ENCODE assay signal across 24 cellular contexts in the genomic region with DNA sequence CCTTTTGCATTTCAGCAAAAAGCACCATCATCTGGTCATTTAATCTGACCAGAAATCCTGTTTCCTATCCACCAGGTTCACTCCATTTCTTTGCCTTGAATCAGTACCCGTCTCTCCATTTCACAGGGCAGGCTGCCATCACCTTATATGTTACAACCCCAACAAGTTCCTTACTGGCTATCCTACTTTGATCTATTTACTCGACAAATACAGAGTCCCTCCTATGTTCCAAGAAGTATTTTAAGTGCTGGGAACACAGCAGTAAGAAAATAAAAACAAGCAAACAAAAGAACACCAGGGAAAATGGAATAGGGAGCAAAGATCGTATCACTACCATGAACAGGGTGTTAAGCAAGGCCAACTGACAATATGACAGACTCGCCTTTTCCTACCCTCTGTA.
"Had no signal": no experiment of that assay in that cellular context is flagged by ENCODE, and none has a peak within 500 bp of the region (broad histone marks: within the 10 kb centered on the region; RNA-seq: fewer than 3 reads in every experiment).

No MANE protein-coding gene starts in this region.

- H3K27ac Mint-ChIP-seq: mesothelial cell of epicardium; naive thymus-derived CD4-positive, alpha-beta T cell; nephron; neural progenitor cell; progenitor cell of endocrine pancreas; stimulated activated memory B cell treated with anti-CD40 and anti-IgM and Interleukin-4, amounts not matched to agents 10 μg/mL and 1 μg/mL and 100 μg/mL, for 72 hours had no signal

- ATAC-seq: gastroesophageal sphincter; heart left ventricle; left lung; naive thymus-derived CD4-positive, alpha-beta T cell; sciatic nerve; stimulated activated memory B cell treated with anti-CD40 and anti-IgM and Interleukin-4, amounts not matched to agents 10 μg/mL and 1 μg/mL and 100 μg/mL, for 72 hours; stimulated activated naive CD8-positive, alpha-beta T cell treated with anti-CD3 and anti-CD28 coated beads, Interleukin-15, Interleukin-2, amounts not matched to agents 100 U/mL and 50 U/mL, for 24 hours had no signal

- H3K9me3 ChIP-seq: gastroesophageal sphincter, heart left ventricle, left lung, right atrium auricular region, suprapubic skin, vagina had no signal

- H3K27me3 Mint-ChIP-seq: progenitor cell of endocrine pancreas; stimulated activated memory B cell treated with anti-CD40 and anti-IgM and Interleukin-4, amounts not matched to agents 10 μg/mL and 1 μg/mL and 100 μg/mL, for 72 hours had no signal

- H3K4me3 Mint-ChIP-seq: mesothelial cell of epicardium; naive thymus-derived CD4-positive, alpha-beta T cell; nephron; neural progenitor cell; stimulated activated memory B cell treated with anti-CD40 and anti-IgM and Interleukin-4, amounts not matched to agents 10 μg/mL and 1 μg/mL and 100 μg/mL, for 72 hours had no signal

- H3K27ac ChIP-seq: gastroesophageal sphincter, heart left ventricle, hepatocyte, left lung, neural progenitor cell, parathyroid adenoma, right atrium auricular region, suprapubic skin, vagina had no signal

- DNase-seq: cortex of kidney; foreskin fibroblast; heart left ventricle; kidney; left lung; mesenchymal stem cell; naive thymus-derived CD4-positive, alpha-beta T cell; stimulated activated CD4-positive, alpha-beta T cell treated with anti-CD3 and anti-CD28 coated beads, Interleukin-2, amount 100 ng/mL, for 24 hours; stimulated activated CD4-positive, alpha-beta T cell treated with anti-CD3 and anti-CD28 coated beads, Interleukin-4, amount 100 ng/mL, for 24 hours; stimulated activated naive CD8-positive, alpha-beta T cell treated with anti-CD3 and anti-CD28 coated beads, Interleukin-15, Interleukin-2, amounts not matched to agents 100 U/mL and 50 U/mL, for 24 hours; trophoblast cell had no signal

- H3K36me3 ChIP-seq: gastroesophageal sphincter, heart left ventricle, left lung, neural progenitor cell, right atrium auricular region, suprapubic skin, vagina had no signal

- H3K4me2 ChIP-seq: hepatocyte, neural progenitor cell, smooth muscle cell had no signal

- H3K4me3 ChIP-seq: gastroesophageal sphincter, heart left ventricle, hepatocyte, left lung, neural progenitor cell, right atrium auricular region, smooth muscle cell, suprapubic skin, vagina had no signal

- H3K4me1 Mint-ChIP-seq: naive thymus-derived CD4-positive, alpha-beta T cell; stimulated activated memory B cell treated with anti-CD40 and anti-IgM and Interleukin-4, amounts not matched to agents 10 μg/mL and 1 μg/mL and 100 μg/mL, for 72 hours had no signal

- H3K4me1 ChIP-seq: gastroesophageal sphincter, heart left ventricle, left lung, neural progenitor cell, parathyroid adenoma, right atrium auricular region, suprapubic skin, vagina had no signal

- H3K9ac ChIP-seq: neural progenitor cell, parathyroid adenoma had no signal

- H3K9me3 Mint-ChIP-seq: nephron; neural progenitor cell; stimulated activated memory B cell treated with anti-CD40 and anti-IgM and Interleukin-4, amounts not matched to agents 10 μg/mL and 1 μg/mL and 100 μg/mL, for 72 hours had no signal

- H3K27me3 ChIP-seq: gastroesophageal sphincter, hepatocyte, left lung, neural progenitor cell, right atrium auricular region, vagina had no signal
